Comparison of ENCODE assay signal across 1 cellular context in genomic region chr4:53702334-53703266, GRCh38.
TF ChIP-seq lines count a peak whose summit lies in the region.

No MANE protein-coding gene starts in this region.

TF ChIP-seq in A549, 52 proteins besides CTCF, POLR2A, EP300 and RAD21 (continued from another document):
- TF ChIP-seq BHLHE40 (IDR thresholded peaks at IDR 0.05; ENCODE audit: low read depth, low read length): no peak
